ENCODE assay signal across 31 cellular contexts in the genomic region with DNA sequence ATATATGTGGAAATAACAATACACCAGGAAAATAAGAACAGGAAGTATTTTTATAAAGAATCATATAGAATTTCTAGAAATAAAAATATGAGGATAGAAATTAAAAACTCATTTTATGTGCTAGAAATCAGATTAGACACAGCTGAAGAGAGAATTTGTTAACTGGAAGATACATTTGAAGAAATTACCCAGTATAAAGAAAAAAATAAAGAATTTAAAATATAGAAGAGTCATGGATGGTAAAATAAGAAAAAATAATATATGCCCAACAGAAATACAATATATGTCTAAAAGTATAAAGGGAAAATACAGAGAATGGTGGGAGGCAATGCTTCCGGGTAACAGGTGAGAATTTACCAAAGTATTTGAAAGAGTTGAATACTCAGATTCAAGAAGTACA.
"Had no signal": no experiment of that assay in that cellular context is flagged by ENCODE, and none has a peak within 500 bp of the region (broad histone marks: within the 10 kb centered on the region; RNA-seq: fewer than 3 reads in every experiment).

No MANE protein-coding gene starts in this region.

- H3K4me3 Mint-ChIP-seq: naive thymus-derived CD8-positive, alpha-beta T cell; nephron; neural crest cell; stimulated activated naive B cell treated with anti-CD40 and anti-IgM and Interleukin-4, amounts not matched to agents 10 μg/mL and 1 μg/mL and 100 μg/mL, for 72 hours had no signal

- H3K27me3 Mint-ChIP-seq: naive thymus-derived CD8-positive, alpha-beta T cell; stimulated activated naive B cell treated with anti-CD40 and anti-IgM and Interleukin-4, amounts not matched to agents 10 μg/mL and 1 μg/mL and 100 μg/mL, for 72 hours had no signal

- DNase-seq: kidney; left colon; left lung; lower lobe of right lung; mammary epithelial cell; mesenchymal stem cell; naive thymus-derived CD8-positive, alpha-beta T cell; nucleus accumbens; pancreas; posterior cingulate gyrus; retina; right cardiac atrium; stimulated activated CD4-positive, alpha-beta T cell treated with anti-CD3 and anti-CD28 coated beads, Interleukin-12 subunit alpha, Interleukin-12 subunit beta, amount 100 ng/mL, for 4 hours; stimulated activated CD4-positive, alpha-beta T cell treated with anti-CD3 and anti-CD28 coated beads, Interleukin-15, amount 100 ng/mL, for 24 hours; stimulated activated CD4-positive, alpha-beta T cell treated with anti-CD3 and anti-CD28 coated beads, Interleukin-2, amount 100 ng/mL, for 24 hours; stimulated activated CD4-positive, alpha-beta T cell treated with anti-CD3 and anti-CD28 coated beads, Interleukin-4, amount 100 ng/mL, for 1 hour; stimulated activated naive B cell treated with anti-CD40 and anti-IgM and Interleukin-4, amounts not matched to agents 10 μg/mL and 1 μg/mL and 100 μg/mL, for 72 hours; stimulated activated naive CD8-positive, alpha-beta T cell treated with anti-CD3 and anti-CD28 coated beads, Interleukin-15, Interleukin-2, amounts not matched to agents 100 U/mL and 50 U/mL, for 24 hours; stomach; tibial artery; trophoblast cell; upper lobe of right lung had no signal

- H3K36me3 ChIP-seq: left lung, lower lobe of right lung, pancreas, prostate gland, stomach, suprapubic skin, thoracic aorta, tibial artery, upper lobe of right lung had no signal

- H3K4me1 Mint-ChIP-seq: naive thymus-derived CD8-positive, alpha-beta T cell; nephron; neural crest cell; stimulated activated naive B cell treated with anti-CD40 and anti-IgM and Interleukin-4, amounts not matched to agents 10 μg/mL and 1 μg/mL and 100 μg/mL, for 72 hours had no signal

- H3K27ac ChIP-seq: left lung, lower lobe of right lung, pancreas, prostate gland, skin epidermis, stomach, suprapubic skin, thoracic aorta, tibial artery, upper lobe of right lung had no signal

- H3K36me3 Mint-ChIP-seq: stimulated activated naive B cell treated with anti-CD40 and anti-IgM and Interleukin-4, amounts not matched to agents 10 μg/mL and 1 μg/mL and 100 μg/mL, for 72 hours had no signal

- H3K4me1 ChIP-seq: left lung, lower lobe of right lung, pancreas, prostate gland, stomach, suprapubic skin, tibial artery, upper lobe of right lung had no signal

- H3K27ac Mint-ChIP-seq: naive thymus-derived CD8-positive, alpha-beta T cell; nephron; stimulated activated naive B cell treated with anti-CD40 and anti-IgM and Interleukin-4, amounts not matched to agents 10 μg/mL and 1 μg/mL and 100 μg/mL, for 72 hours had no signal

- H3K27me3 ChIP-seq: left lung, pancreas, stomach, suprapubic skin, tibial artery, upper lobe of right lung had no signal

- FAIRE-seq: islet of Langerhans, kidney, pancreas, urothelium cell line had no signal

- ATAC-seq: left colon; left lung; lower lobe of right lung; naive thymus-derived CD8-positive, alpha-beta T cell; pancreas; right cardiac atrium; sciatic nerve; stimulated activated naive B cell treated with anti-CD40 and anti-IgM and Interleukin-4, amounts not matched to agents 10 μg/mL and 1 μg/mL and 100 μg/mL, for 72 hours; stimulated activated naive CD8-positive, alpha-beta T cell treated with anti-CD3 and anti-CD28 coated beads, Interleukin-15, Interleukin-2, amounts not matched to agents 100 U/mL and 50 U/mL, for 24 hours; upper lobe of right lung had no signal

- H3K9me3 ChIP-seq: pancreas, prostate gland, suprapubic skin had no signal

- H3K4me3 ChIP-seq: left lung, lower lobe of right lung, pancreas, prostate gland, skin epidermis, stomach, suprapubic skin, thoracic aorta, tibial artery, upper lobe of right lung had no signal
